Comparison of ENCODE assay signal across 1 cellular context in the genomic region with DNA sequence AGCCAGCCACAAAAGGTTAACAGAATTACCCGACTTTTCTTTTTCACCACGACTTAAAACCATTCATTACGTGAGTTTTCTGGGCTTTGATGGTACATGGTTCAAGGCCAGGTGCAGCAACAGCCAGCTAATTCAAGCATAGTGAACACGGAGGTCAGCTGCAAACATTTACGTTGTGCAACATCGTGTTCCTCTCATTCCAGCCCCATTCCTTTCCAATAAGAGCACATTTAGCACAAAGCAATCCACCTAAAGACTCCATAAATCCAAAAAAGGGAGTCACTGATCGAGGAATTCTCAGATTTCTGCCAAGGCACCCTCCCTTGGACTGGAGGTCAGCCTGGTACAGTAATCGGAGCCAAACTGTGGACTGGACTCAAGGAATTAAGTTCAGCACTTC.
TF ChIP-seq lines count a peak whose summit lies in the region.

No MANE protein-coding gene starts in this region.

TF ChIP-seq in HepG2, 621 proteins besides CTCF, POLR2A, EP300 and RAD21 (continued from another document and continues in another):
- no peak for TF ChIP-seq ZBTB49 (CRISPR knock-in tag; IDR thresholded peaks at IDR 0.05; ENCODE audit: borderline replicate concordance)
- TF ChIP-seq ZBTB4 (CRISPR knock-in tag; IDR thresholded peaks at IDR 0.05; ENCODE audit: borderline replicate concordance), result no peak
- TF ChIP-seq, protein P1, sequence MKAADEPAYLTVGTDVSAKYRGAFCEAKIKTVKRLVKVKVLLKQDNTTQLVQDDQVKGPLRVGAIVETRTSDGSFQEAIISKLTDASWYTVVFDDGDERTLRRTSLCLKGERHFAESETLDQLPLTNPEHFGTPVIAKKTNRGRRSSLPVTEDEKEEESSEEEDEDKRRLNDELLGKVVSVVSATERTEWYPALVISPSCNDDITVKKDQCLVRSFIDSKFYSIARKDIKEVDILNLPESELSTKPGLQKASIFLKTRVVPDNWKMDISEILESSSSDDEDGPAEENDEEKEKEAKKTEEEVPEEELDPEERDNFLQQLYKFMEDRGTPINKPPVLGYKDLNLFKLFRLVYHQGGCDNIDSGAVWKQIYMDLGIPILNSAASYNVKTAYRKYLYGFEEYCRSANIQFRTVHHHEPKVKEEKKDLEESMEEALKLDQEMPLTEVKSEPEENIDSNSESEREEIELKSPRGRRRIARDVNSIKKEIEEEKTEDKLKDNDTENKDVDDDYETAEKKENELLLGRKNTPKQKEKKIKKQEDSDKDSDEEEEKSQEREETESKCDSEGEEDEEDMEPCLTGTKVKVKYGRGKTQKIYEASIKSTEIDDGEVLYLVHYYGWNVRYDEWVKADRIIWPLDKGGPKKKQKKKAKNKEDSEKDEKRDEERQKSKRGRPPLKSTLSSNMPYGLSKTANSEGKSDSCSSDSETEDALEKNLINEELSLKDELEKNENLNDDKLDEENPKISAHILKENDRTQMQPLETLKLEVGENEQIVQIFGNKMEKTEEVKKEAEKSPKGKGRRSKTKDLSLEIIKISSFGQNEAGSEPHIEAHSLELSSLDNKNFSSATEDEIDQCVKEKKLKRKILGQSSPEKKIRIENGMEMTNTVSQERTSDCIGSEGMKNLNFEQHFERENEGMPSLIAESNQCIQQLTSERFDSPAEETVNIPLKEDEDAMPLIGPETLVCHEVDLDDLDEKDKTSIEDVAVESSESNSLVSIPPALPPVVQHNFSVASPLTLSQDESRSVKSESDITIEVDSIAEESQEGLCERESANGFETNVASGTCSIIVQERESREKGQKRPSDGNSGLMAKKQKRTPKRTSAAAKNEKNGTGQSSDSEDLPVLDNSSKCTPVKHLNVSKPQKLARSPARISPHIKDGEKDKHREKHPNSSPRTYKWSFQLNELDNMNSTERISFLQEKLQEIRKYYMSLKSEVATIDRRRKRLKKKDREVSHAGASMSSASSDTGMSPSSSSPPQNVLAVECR (CRISPR knock-in tag; IDR thresholded peaks at IDR 0.05; ENCODE audit: borderline replicate concordance), result peak; percentile 65; the same call in 1 of the 2 replicates
- TF ChIP-seq, protein P2, sequence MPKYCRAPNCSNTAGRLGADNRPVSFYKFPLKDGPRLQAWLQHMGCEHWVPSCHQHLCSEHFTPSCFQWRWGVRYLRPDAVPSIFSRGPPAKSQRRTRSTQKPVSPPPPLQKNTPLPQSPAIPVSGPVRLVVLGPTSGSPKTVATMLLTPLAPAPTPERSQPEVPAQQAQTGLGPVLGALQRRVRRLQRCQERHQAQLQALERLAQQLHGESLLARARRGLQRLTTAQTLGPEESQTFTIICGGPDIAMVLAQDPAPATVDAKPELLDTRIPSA (CRISPR knock-in tag; IDR thresholded peaks at IDR 0.05; ENCODE audit: borderline replicate concordance), result no peak
- TF ChIP-seq ZNF878 (CRISPR knock-in tag; IDR thresholded peaks at IDR 0.05), result peak; percentile 88; the same call in 1 of the 2 replicates
- no peak for TF ChIP-seq ZNF354B (CRISPR knock-in tag; IDR thresholded peaks at IDR 0.05)
- TF ChIP-seq ZNF280B (CRISPR knock-in tag; IDR thresholded peaks at IDR 0.05; ENCODE audit: borderline replicate concordance), result no peak
- no peak for TF ChIP-seq HOXA9 (CRISPR knock-in tag; IDR thresholded peaks at IDR 0.05; ENCODE audit: borderline replicate concordance)
- TF ChIP-seq TFE3 (CRISPR knock-in tag; IDR thresholded peaks at IDR 0.05), result peak; percentile 73
- no peak for TF ChIP-seq HCFC1 (IDR thresholded peaks at IDR 0.05; ENCODE audit: low read depth, low read length)
- TF ChIP-seq SOX5 (CRISPR knock-in tag; IDR thresholded peaks at IDR 0.05; ENCODE audit: borderline replicate concordance), result peak; percentile 91
- no peak for TF ChIP-seq ZBTB1 (CRISPR knock-in tag; IDR thresholded peaks at IDR 0.05; ENCODE audit: borderline replicate concordance)
- peak; percentile 71; the same call in 1 of the 2 replicates for TF ChIP-seq MED13 (CRISPR knock-in tag; IDR thresholded peaks at IDR 0.05)
- TF ChIP-seq ZBTB7A (CRISPR knock-in tag; IDR thresholded peaks at IDR 0.05), result no peak
- no peak for TF ChIP-seq NFATC3 (CRISPR knock-in tag; IDR thresholded peaks at IDR 0.05)
- TF ChIP-seq FOXA3 (CRISPR knock-in tag; IDR thresholded peaks at IDR 0.05), result peak; percentile 93
- TF ChIP-seq HMG20B (CRISPR knock-in tag; conservative IDR thresholded peaks at IDR 0.05), result peak; percentile 90
- TF ChIP-seq PHF20 (CRISPR knock-in tag; IDR thresholded peaks at IDR 0.05), result no peak; the same call in 1 of the 2 replicates
- TF ChIP-seq MATR3 (CRISPR knock-in tag; IDR thresholded peaks at IDR 0.05), result no peak
- no peak for TF ChIP-seq ZNF709 (CRISPR knock-in tag; IDR thresholded peaks at IDR 0.05)
- TF ChIP-seq HIC2 (CRISPR knock-in tag; IDR thresholded peaks at IDR 0.05; ENCODE audit: low read depth), result no peak
- TF ChIP-seq SOX13 (IDR thresholded peaks at IDR 0.05), result peak; percentile 81; the same call in 1 of the 2 replicates
- TF ChIP-seq SOX13 (CRISPR knock-in tag; conservative IDR thresholded peaks at IDR 0.05 in 1 of 2, IDR thresholded peaks at IDR 0.05 in 1 of 2), result peak in 1 of 2 experiments; percentile 94; a peak in 2 of 4 replicates
- TF ChIP-seq ZBTB20 (CRISPR knock-in tag; IDR thresholded peaks at IDR 0.05; ENCODE audit: borderline replicate concordance, low read depth), result peak; percentile 96; the same call in 1 of the 2 replicates
- no peak for TF ChIP-seq ZNF546 (CRISPR knock-in tag; conservative IDR thresholded peaks at IDR 0.05)
- TF ChIP-seq ZNF460 (CRISPR knock-in tag; IDR thresholded peaks at IDR 0.05; ENCODE audit: borderline replicate concordance), result no peak
- peak; percentile 73; the same call in 1 of the 2 replicates for TF ChIP-seq SIX1 (CRISPR knock-in tag; IDR thresholded peaks at IDR 0.05; ENCODE audit: borderline replicate concordance)
- no peak for TF ChIP-seq SAFB2 (CRISPR knock-in tag; IDR thresholded peaks at IDR 0.05; ENCODE audit: borderline replicate concordance, low read depth)
- no peak for TF ChIP-seq KDM5B (CRISPR knock-in tag; IDR thresholded peaks at IDR 0.05; ENCODE audit: borderline replicate concordance)
- peak; percentile 36; the same call in 1 of the 2 replicates for TF ChIP-seq RBFOX2 (IDR thresholded peaks at IDR 0.05; ENCODE audit: low read depth, low read length)
- TF ChIP-seq ZUFSP (CRISPR knock-in tag; IDR thresholded peaks at IDR 0.05; ENCODE audit: borderline replicate concordance), result no peak
- peak; percentile 69 for TF ChIP-seq MEIS2 (CRISPR knock-in tag; IDR thresholded peaks at IDR 0.05)
- no peak for TF ChIP-seq GTF2F1 (IDR thresholded peaks at IDR 0.05; ENCODE audit: low read length)
- TF ChIP-seq ZNF251 (CRISPR knock-in tag; IDR thresholded peaks at IDR 0.05), result no peak
- peak; percentile 79; the same call in 1 of the 2 replicates for TF ChIP-seq ZNF788 (CRISPR knock-in tag; IDR thresholded peaks at IDR 0.05; ENCODE audit: borderline replicate concordance)
- TF ChIP-seq THAP9 (CRISPR knock-in tag; IDR thresholded peaks at IDR 0.05; ENCODE audit: borderline replicate concordance), result no peak
- TF ChIP-seq ZNF343 (CRISPR knock-in tag; IDR thresholded peaks at IDR 0.05), result no peak
